15 cellular contexts compared by ENCODE assay signal in genomic region chr21:42474982-42475381, GRCh38. TPM values are rescaled to one million over a fixed set of nuclear protein-coding genes. Genes with fewer than 3 reads are reported as not detected.
DNase-seq lines count a peak whose midpoint lies in the region; ATAC-seq and TF ChIP-seq lines count a peak whose summit lies in the region.
"Had no signal": no experiment of that assay in that cellular context is flagged by ENCODE, and none has a peak within 500 bp of the region (broad histone marks: within the 10 kb centered on the region; RNA-seq: fewer than 3 reads in every experiment).

No MANE protein-coding gene starts in this region.

- peak overlapping the region in 3 of 4 donors; percentile 78 to 94 (median 85) for H3K27ac ChIP-seq in Peyer's patch
- H3K27ac ChIP-seq: GM23248 had no signal

- ATAC-seq in GM19397 (IDR thresholded peaks at IDR 0.05; ENCODE audit: unreplicated experiment) (peak; percentile 6), Right ventricle myocardium inferior (no peak), GM18498 (IDR thresholded peaks at IDR 0.05; ENCODE audit: unreplicated experiment) (no peak)

- DNase-seq in Peyer's patch: peak in 1 of 3 donors; percentile 15
- peak; percentile 63 for DNase-seq in epithelial cell of esophagus (ENCODE audit: low read depth)
- DNase-seq in renal cortical epithelial cell (ENCODE audit: low read depth): peak; percentile 92
- no peak for DNase-seq in Right ventricle myocardium inferior (ENCODE audit: missing footprints)
- no peak for DNase-seq in nephron progenitor cell
- DNase-seq in HCEC 1CT: no peak
- DNase-seq: activated naive CD4-positive, alpha-beta T cell treated with anti-CD3 and anti-CD28 coated beads, Interleukin-2, amount 10 ng/mL, durations not matched to agents 7 days and 5 days; BE2C; GM23248; NCI-H1930; T-cell had no signal

- H3K27ac Mint-ChIP-seq in nephron progenitor cell: no peak overlapping the region
- H3K27ac Mint-ChIP-seq: activated naive CD4-positive, alpha-beta T cell treated with anti-CD3 and anti-CD28 coated beads, Interleukin-2, amount 10 ng/mL, durations not matched to agents 7 days and 5 days; T-cell; WTC11 had no signal

- H3K36me3 Mint-ChIP-seq in nephron progenitor cell (ENCODE audit: low read depth): no peaks in the 10 kb centered on the region
- H3K36me3 Mint-ChIP-seq: activated naive CD4-positive, alpha-beta T cell treated with anti-CD3 and anti-CD28 coated beads, Interleukin-2, amount 10 ng/mL, durations not matched to agents 7 days and 5 days; brain; T-cell; WTC11 had no signal

- H3K4me3 ChIP-seq in Peyer's patch (no peak overlapping the region), epithelial cell of esophagus (ENCODE audit: low read length) (no peak overlapping the region)
- H3K4me3 ChIP-seq: GM23248 had no signal

- no peak overlapping the region for H3K4me3 Mint-ChIP-seq in nephron progenitor cell
- H3K4me3 Mint-ChIP-seq: activated naive CD4-positive, alpha-beta T cell treated with anti-CD3 and anti-CD28 coated beads, Interleukin-2, amount 10 ng/mL, durations not matched to agents 7 days and 5 days; T-cell; WTC11 had no signal

- no peaks in the 10 kb centered on the region for H3K36me3 ChIP-seq in Peyer's patch
- H3K36me3 ChIP-seq: BE2C had no signal

- H3K9me3 Mint-ChIP-seq in nephron progenitor cell: no peaks in the 10 kb centered on the region
- H3K9me3 Mint-ChIP-seq: activated naive CD4-positive, alpha-beta T cell treated with anti-CD3 and anti-CD28 coated beads, Interleukin-2, amount 10 ng/mL, durations not matched to agents 7 days and 5 days; brain; T-cell; WTC11 had no signal

- H3K27me3 Mint-ChIP-seq in nephron progenitor cell (ENCODE audit: low read depth, poor library complexity): peaks cover 23% of the 10 kb centered on the region
- H3K27me3 Mint-ChIP-seq: brain had no signal

- H3K4me1 Mint-ChIP-seq in nephron progenitor cell: peaks cover 36% of the 10 kb centered on the region
- H3K4me1 Mint-ChIP-seq: activated naive CD4-positive, alpha-beta T cell treated with anti-CD3 and anti-CD28 coated beads, Interleukin-2, amount 10 ng/mL, durations not matched to agents 7 days and 5 days had no signal

- intact Hi-C loops in Right ventricle myocardium inferior (cut with DNase I): no loop called here

- no peak for TF ChIP-seq CTCF in Peyer's patch (IDR thresholded peaks at IDR 0.05)
- TF ChIP-seq CTCF in epithelial cell of esophagus (IDR thresholded peaks at IDR 0.05; ENCODE audit: insufficient read depth, low read depth, low read length, missing control alignments): no peak
- TF ChIP-seq CTCF in nephron progenitor cell (IDR thresholded peaks at IDR 0.05): no peak

- H3K9me3 ChIP-seq in Peyer's patch: no peaks in the 10 kb centered on the region
- H3K9me3 ChIP-seq: BE2C had no signal

- TF ChIP-seq POLR2A in Peyer's patch (IDR thresholded peaks at IDR 0.05): no peak

- peaks cover 0 to 21% (median 2%) of the 10 kb centered on the region in 4 donors for H3K4me1 ChIP-seq in Peyer's patch
- H3K4me1 ChIP-seq: BE2C had no signal

- H3K27me3 ChIP-seq in Peyer's patch: no peaks in the 10 kb centered on the region
- H3K27me3 ChIP-seq: BE2C had no signal

RNA-seq across cellular contexts. Expression of gene RSPH1, which starts 21.0 kb away (rescaled TPM):
- total RNA-seq in Peyer's patch (10 to 100 TPM in 1 of 4 donors, 1 to 10 TPM in 3; 2.5 to 11.0 (median 6.7) TPM), renal cortical epithelial cell (1.0 and 3.6 TPM in 2 replicates), Right ventricle myocardium inferior (not detected)

RNA-seq across cellular contexts. Expression of gene SLC37A1, which starts 38.7 kb away (rescaled TPM):
- total RNA-seq in Peyer's patch: 100 to 1,000 TPM in 3 of 4 donors, 10 to 100 TPM in 1; 66.0 to 249 (median 195) TPM
- 15.0 and 39.6 TPM in 2 replicates for total RNA-seq in renal cortical epithelial cell
- total RNA-seq in Right ventricle myocardium inferior: 3.0 TPM
- total RNA-seq: GM23248 had no signal

Comparison
In these comparisons a context has a peak if more than half of its experiments do, and no peak if none do; other contexts are left out.
1. DNase-seq: peak in epithelial cell of esophagus (single experiment) and renal cortical epithelial cell (single experiment); none in Right ventricle myocardium inferior (single experiment), nephron progenitor cell (single experiment) and HCEC 1CT (single experiment).